In genomic region chr12:28925726-28926376, GRCh38 we compare ENCODE assay signal across 1 cellular context.
TF ChIP-seq lines count a peak whose summit lies in the region.

No MANE protein-coding gene starts in this region.

TF ChIP-seq in SK-N-SH treated with all-trans-retinoic acid at 6 μM for 48 hours, 23 proteins besides CTCF, POLR2A, EP300 and RAD21 (continued from another document):
- TF ChIP-seq TSHZ2 (CRISPR knock-in tag; IDR thresholded peaks at IDR 0.05): no peak
- TF ChIP-seq CREB5 (CRISPR knock-in tag; IDR thresholded peaks at IDR 0.05; ENCODE audit: low read depth): no peak
- TF ChIP-seq ZNF8 (CRISPR knock-in tag; IDR thresholded peaks at IDR 0.05): no peak
- no peak for TF ChIP-seq BACH2 (CRISPR knock-in tag; IDR thresholded peaks at IDR 0.05; ENCODE audit: borderline replicate concordance)
- no peak for TF ChIP-seq SNAI2 (CRISPR knock-in tag; IDR thresholded peaks at IDR 0.05)
- TF ChIP-seq PPARA (CRISPR knock-in tag; IDR thresholded peaks at IDR 0.05; ENCODE audit: borderline replicate concordance): no peak
- no peak for TF ChIP-seq RARB (CRISPR knock-in tag; IDR thresholded peaks at IDR 0.05)
- no peak for TF ChIP-seq ZNF70 (CRISPR knock-in tag; IDR thresholded peaks at IDR 0.05)
- TF ChIP-seq ARNTL (CRISPR knock-in tag; IDR thresholded peaks at IDR 0.05; ENCODE audit: borderline replicate concordance, low read depth): no peak
- no peak for TF ChIP-seq ESRRG (CRISPR knock-in tag; IDR thresholded peaks at IDR 0.05)
- TF ChIP-seq ZFP3 (CRISPR knock-in tag; IDR thresholded peaks at IDR 0.05): no peak
- TF ChIP-seq POU6F1 (CRISPR knock-in tag; IDR thresholded peaks at IDR 0.05; ENCODE audit: borderline replicate concordance, low read depth): no peak
- no peak for TF ChIP-seq ZC3H10 (CRISPR knock-in tag; IDR thresholded peaks at IDR 0.05)
- TF ChIP-seq CSRNP3 (CRISPR knock-in tag; IDR thresholded peaks at IDR 0.05): no peak
